ENCODE assay signal across 34 cellular contexts in the genomic region with DNA sequence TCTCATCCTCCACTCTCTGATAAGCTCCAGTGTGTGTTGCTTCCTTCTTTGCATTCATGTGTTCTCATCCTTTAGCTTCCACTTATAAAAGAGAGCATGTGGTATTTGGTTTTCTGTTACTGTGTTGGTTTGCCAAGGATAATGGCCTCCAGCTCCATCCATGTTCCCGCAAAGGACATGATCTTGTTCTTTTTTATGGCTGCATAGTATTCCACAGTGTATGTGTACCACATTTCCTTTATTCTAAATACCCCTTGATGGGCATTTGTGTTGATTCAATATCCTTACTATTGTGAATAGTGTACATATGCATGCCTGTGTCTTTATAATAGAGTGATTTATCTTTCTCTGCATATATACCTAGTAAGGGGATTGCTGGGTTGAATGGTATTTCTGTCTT.
"Had no signal": no experiment of that assay in that cellular context is flagged by ENCODE, and none has a peak within 500 bp of the region (broad histone marks: within the 10 kb centered on the region; RNA-seq: fewer than 3 reads in every experiment).

No MANE protein-coding gene starts in this region.

- H3K4me1 ChIP-seq: adrenal gland, ascending aorta, body of pancreas, breast epithelium had no signal

- H3K27ac ChIP-seq: adrenal gland, ascending aorta, body of pancreas, brain microvascular endothelial cell, breast epithelium, cardiac muscle cell had no signal

- H3K4me3 ChIP-seq: adrenal gland, ascending aorta, body of pancreas, breast epithelium, cardiac muscle cell had no signal

- DNase-seq: activated effector memory CD4-positive, alpha-beta T cell treated with anti-CD3 and anti-CD28 coated beads, Interleukin-2, amount 50 U/mL, for 16 hours; activated effector memory CD4-positive, alpha-beta T cell treated with Interleukin-2 at 50 U/mL for 16 hours; activated gamma-delta T cell; activated gamma-delta T cell treated with Interleukin-2 at 50 U/mL for 16 hours; activated naive CD4-positive, alpha-beta T cell; activated naive CD4-positive, alpha-beta T cell treated with anti-CD3 and anti-CD28 coated beads for 36 hours; activated naive CD4-positive, alpha-beta T cell treated with anti-CD3 and anti-CD28 coated beads, Interleukin-2, amount 10 ng/mL, durations not matched to agents 7 days and 5 days; activated naive CD4-positive, alpha-beta T cell treated with anti-CD3 and anti-CD28 coated beads, Interleukin-2, amount 50 U/mL, for 16 hours; activated naive CD4-positive, alpha-beta T cell treated with Interleukin-2 at 50 U/mL for 16 hours; activated naive CD8-positive, alpha-beta T cell treated with anti-CD3 and anti-CD28 coated beads for 36 hours; activated naive CD8-positive, alpha-beta T cell treated with anti-CD3 and anti-CD28 coated beads, Interleukin-2, amount 10 ng/mL, durations not matched to agents 7 days and 5 days; activated naive CD8-positive, alpha-beta T cell treated with anti-CD3 and anti-CD28 coated beads, Interleukin-2, amount 50 U/mL, for 24 hours; activated T-cell treated with anti-CD3 and anti-CD28 coated beads, Interleukin-2, amount 50 U/mL, for 1 hour; activated T-cell treated with anti-CD3 and anti-CD28 coated beads, Interleukin-2, amount 50 U/mL, for 24 hours; activated T-cell treated with anti-CD3 and anti-CD28 coated beads, Interleukin-2, amount 50 U/mL, for 4 hours; activated T-cell treated with anti-CD3 and anti-CD28 coated beads, Interleukin-2, amount 50 U/mL, for 48 hours; activated T-cell treated with anti-CD3 and anti-CD28 coated beads, Interleukin-2, amount 50 U/mL, for 72 hours; adrenal gland; amniotic stem cell; amygdala; anterior cingulate cortex; aorta; body of pancreas; brain microvascular endothelial cell; caudate nucleus; central memory CD4-positive, alpha-beta T cell; cerebellar nuclear complex had no signal

- H3K36me3 ChIP-seq: adrenal gland, ascending aorta, brain microvascular endothelial cell, breast epithelium, cardiac muscle cell had no signal

- ATAC-seq: activated naive CD4-positive, alpha-beta T cell treated with anti-CD3 and anti-CD28 coated beads, Interleukin-2, amount 50 U/mL, for 72 hours; activated naive CD8-positive, alpha-beta T cell treated with anti-CD3 and anti-CD28 coated beads, Interleukin-2, amount 50 U/mL, for 24 hours; activated T-cell treated with anti-CD3 and anti-CD28 coated beads, Interleukin-2, amount 50 U/mL, for 4 hours; activated T-cell treated with anti-CD3 and anti-CD28 coated beads, Interleukin-2, amount 50 U/mL, for 72 hours; activated T-helper 17 cell treated with anti-CD3 and anti-CD28 coated beads, Interleukin-2, amount 50 U/mL, for 72 hours; body of pancreas had no signal

- FAIRE-seq: astrocyte, bronchial epithelial cell had no signal

- H3K27me3 ChIP-seq: adrenal gland, ascending aorta, body of pancreas, brain microvascular endothelial cell, breast epithelium, cardiac muscle cell had no signal

- H3K9me3 ChIP-seq: adrenal gland, ascending aorta, body of pancreas, breast epithelium had no signal
